ENCODE assay signal across 1 cellular context in genomic region chr20:431012-431904, GRCh38.
TF ChIP-seq lines count a peak whose summit lies in the region.

No MANE protein-coding gene starts in this region.

TF ChIP-seq in HepG2, 621 proteins besides CTCF, POLR2A, EP300 and RAD21 (continued from another document and continues in another):
- no peak for TF ChIP-seq GLMP (CRISPR knock-in tag; IDR thresholded peaks at IDR 0.05; ENCODE audit: borderline replicate concordance)
- TF ChIP-seq, protein P1, sequence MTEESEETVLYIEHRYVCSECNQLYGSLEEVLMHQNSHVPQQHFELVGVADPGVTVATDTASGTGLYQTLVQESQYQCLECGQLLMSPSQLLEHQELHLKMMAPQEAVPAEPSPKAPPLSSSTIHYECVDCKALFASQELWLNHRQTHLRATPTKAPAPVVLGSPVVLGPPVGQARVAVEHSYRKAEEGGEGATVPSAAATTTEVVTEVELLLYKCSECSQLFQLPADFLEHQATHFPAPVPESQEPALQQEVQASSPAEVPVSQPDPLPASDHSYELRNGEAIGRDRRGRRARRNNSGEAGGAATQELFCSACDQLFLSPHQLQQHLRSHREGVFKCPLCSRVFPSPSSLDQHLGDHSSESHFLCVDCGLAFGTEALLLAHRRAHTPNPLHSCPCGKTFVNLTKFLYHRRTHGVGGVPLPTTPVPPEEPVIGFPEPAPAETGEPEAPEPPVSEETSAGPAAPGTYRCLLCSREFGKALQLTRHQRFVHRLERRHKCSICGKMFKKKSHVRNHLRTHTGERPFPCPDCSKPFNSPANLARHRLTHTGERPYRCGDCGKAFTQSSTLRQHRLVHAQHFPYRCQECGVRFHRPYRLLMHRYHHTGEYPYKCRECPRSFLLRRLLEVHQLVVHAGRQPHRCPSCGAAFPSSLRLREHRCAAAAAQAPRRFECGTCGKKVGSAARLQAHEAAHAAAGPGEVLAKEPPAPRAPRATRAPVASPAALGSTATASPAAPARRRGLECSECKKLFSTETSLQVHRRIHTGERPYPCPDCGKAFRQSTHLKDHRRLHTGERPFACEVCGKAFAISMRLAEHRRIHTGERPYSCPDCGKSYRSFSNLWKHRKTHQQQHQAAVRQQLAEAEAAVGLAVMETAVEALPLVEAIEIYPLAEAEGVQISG (CRISPR knock-in tag; IDR thresholded peaks at IDR 0.05) = peak; percentile 89
- peak; percentile 90 for TF ChIP-seq HOXA3 (CRISPR knock-in tag; IDR thresholded peaks at IDR 0.05)
- TF ChIP-seq MYNN (CRISPR knock-in tag; IDR thresholded peaks at IDR 0.05; ENCODE audit: low read depth) = no peak
- TF ChIP-seq ZNF569 (CRISPR knock-in tag; IDR thresholded peaks at IDR 0.05; ENCODE audit: borderline replicate concordance) = no peak
- peak; percentile 81 for TF ChIP-seq THRA (CRISPR knock-in tag; IDR thresholded peaks at IDR 0.05; ENCODE audit: borderline replicate concordance)
- TF ChIP-seq ZNF121 (CRISPR knock-in tag; IDR thresholded peaks at IDR 0.05) = 0 out of 2 replicates have a peak, but pooled peaks have one; percentile 61
- peak; percentile 30 for TF ChIP-seq ASH2L (IDR thresholded peaks at IDR 0.05; ENCODE audit: insufficient read length, low read depth, low read length)
- no peak for TF ChIP-seq ZNF446 (CRISPR knock-in tag; IDR thresholded peaks at IDR 0.05)
- peak; percentile 82 for TF ChIP-seq MED1 (CRISPR knock-in tag; IDR thresholded peaks at IDR 0.05)
- TF ChIP-seq KLF15 (CRISPR knock-in tag; IDR thresholded peaks at IDR 0.05; ENCODE audit: borderline replicate concordance) = no peak
- peak; percentile 78; the same call in 1 of the 2 replicates for TF ChIP-seq ZNF83 (CRISPR knock-in tag; IDR thresholded peaks at IDR 0.05; ENCODE audit: borderline replicate concordance)
- TF ChIP-seq SNRNP70 (IDR thresholded peaks at IDR 0.05; ENCODE audit: low read depth, low read length) = no peak
- TF ChIP-seq KMT2A (CRISPR knock-in tag; IDR thresholded peaks at IDR 0.05) = peak; percentile 72
- 0 out of 2 replicates have a peak, but pooled peaks have one; percentile 33 for TF ChIP-seq ZBTB1 (CRISPR knock-in tag; IDR thresholded peaks at IDR 0.05; ENCODE audit: borderline replicate concordance)
- no peak for TF ChIP-seq IKZF1 (IDR thresholded peaks at IDR 0.05)
- no peak; the same call in 1 of the 2 replicates for TF ChIP-seq ATRX (CRISPR knock-in tag; IDR thresholded peaks at IDR 0.05; ENCODE audit: borderline replicate concordance)
- peak; percentile 85 for TF ChIP-seq AHR (CRISPR knock-in tag; IDR thresholded peaks at IDR 0.05)
- TF ChIP-seq ZKSCAN5 (CRISPR knock-in tag; IDR thresholded peaks at IDR 0.05) = no peak
- TF ChIP-seq JUNB (CRISPR knock-in tag; IDR thresholded peaks at IDR 0.05; ENCODE audit: borderline replicate concordance) = no peak
- TF ChIP-seq TAF1 (CRISPR knock-in tag; IDR thresholded peaks at IDR 0.05) = no peak
- TF ChIP-seq FIP1L1 (IDR thresholded peaks at IDR 0.05; ENCODE audit: borderline replicate concordance, insufficient read depth, low read depth, low read length) = no peak
- TF ChIP-seq E2F1 (CRISPR knock-in tag; IDR thresholded peaks at IDR 0.05) = no peak
- TF ChIP-seq RXRA (CRISPR knock-in tag; IDR thresholded peaks at IDR 0.05) = peak; percentile 63; the same call in 1 of the 2 replicates
- no peak for TF ChIP-seq ZNF282 (IDR thresholded peaks at IDR 0.05; ENCODE audit: partially characterized antibody)
- no peak for TF ChIP-seq ZNF552 (CRISPR knock-in tag; IDR thresholded peaks at IDR 0.05; ENCODE audit: borderline replicate concordance)
- TF ChIP-seq SRSF1 (optimal IDR thresholded peaks at IDR 0.05; ENCODE audit: low read depth, low read length) = peak; percentile 46
- no peak for TF ChIP-seq HNRNPLL (IDR thresholded peaks at IDR 0.05; ENCODE audit: low read depth, low read length, poor library complexity, severe bottlenecking)
- peak; percentile 81; the same call in 1 of the 2 replicates for TF ChIP-seq HNRNPL (IDR thresholded peaks at IDR 0.05; ENCODE audit: low read depth, low read length)
- TF ChIP-seq KAT2B (IDR thresholded peaks at IDR 0.05; ENCODE audit: borderline replicate concordance, low read depth, low read length) = no peak
- no peak for TF ChIP-seq SMAD9 (CRISPR knock-in tag; IDR thresholded peaks at IDR 0.05)
- TF ChIP-seq, protein P2, sequence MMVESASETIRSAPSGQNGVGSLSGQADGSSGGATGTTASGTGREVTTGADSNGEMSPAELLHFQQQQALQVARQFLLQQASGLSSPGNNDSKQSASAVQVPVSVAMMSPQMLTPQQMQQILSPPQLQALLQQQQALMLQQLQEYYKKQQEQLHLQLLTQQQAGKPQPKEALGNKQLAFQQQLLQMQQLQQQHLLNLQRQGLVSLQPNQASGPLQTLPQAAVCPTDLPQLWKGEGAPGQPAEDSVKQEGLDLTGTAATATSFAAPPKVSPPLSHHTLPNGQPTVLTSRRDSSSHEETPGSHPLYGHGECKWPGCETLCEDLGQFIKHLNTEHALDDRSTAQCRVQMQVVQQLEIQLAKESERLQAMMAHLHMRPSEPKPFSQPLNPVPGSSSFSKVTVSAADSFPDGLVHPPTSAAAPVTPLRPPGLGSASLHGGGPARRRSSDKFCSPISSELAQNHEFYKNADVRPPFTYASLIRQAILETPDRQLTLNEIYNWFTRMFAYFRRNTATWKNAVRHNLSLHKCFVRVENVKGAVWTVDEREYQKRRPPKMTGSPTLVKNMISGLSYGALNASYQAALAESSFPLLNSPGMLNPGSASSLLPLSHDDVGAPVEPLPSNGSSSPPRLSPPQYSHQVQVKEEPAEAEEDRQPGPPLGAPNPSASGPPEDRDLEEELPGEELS (CRISPR knock-in tag; IDR thresholded peaks at IDR 0.05) = peak; percentile 66
- peak; percentile 71; the same call in 1 of the 2 replicates for TF ChIP-seq REL (CRISPR knock-in tag; conservative IDR thresholded peaks at IDR 0.05)
- peak; percentile 66; the same call in 1 of the 2 replicates for TF ChIP-seq ELF1 (CRISPR knock-in tag; IDR thresholded peaks at IDR 0.05)
- TF ChIP-seq MZF1 (CRISPR knock-in tag; IDR thresholded peaks at IDR 0.05; ENCODE audit: borderline replicate concordance) = no peak
- TF ChIP-seq, protein P3, sequence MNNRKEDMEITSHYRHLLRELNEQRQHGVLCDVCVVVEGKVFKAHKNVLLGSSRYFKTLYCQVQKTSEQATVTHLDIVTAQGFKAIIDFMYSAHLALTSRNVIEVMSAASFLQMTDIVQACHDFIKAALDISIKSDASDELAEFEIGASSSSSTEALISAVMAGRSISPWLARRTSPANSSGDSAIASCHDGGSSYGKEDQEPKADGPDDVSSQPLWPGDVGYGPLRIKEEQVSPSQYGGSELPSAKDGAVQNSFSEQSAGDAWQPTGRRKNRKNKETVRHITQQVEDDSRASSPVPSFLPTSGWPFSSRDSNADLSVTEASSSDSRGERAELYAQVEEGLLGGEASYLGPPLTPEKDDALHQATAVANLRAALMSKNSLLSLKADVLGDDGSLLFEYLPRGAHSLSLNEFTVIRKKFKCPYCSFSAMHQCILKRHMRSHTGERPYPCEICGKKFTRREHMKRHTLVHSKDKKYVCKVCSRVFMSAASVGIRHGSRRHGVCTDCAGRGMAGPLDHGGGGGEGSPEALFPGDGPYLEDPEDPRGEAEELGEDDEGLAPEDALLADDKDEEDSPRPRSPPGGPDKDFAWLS (CRISPR knock-in tag; IDR thresholded peaks at IDR 0.05; ENCODE audit: borderline replicate concordance) = no peak
- peak; percentile 74; the same call in 1 of the 2 replicates for TF ChIP-seq SOX5 (CRISPR knock-in tag; IDR thresholded peaks at IDR 0.05; ENCODE audit: borderline replicate concordance)
- no peak for TF ChIP-seq LCORL (IDR thresholded peaks at IDR 0.05)
- TF ChIP-seq LCORL (CRISPR knock-in tag; IDR thresholded peaks at IDR 0.05) = peak; percentile 81
- TF ChIP-seq KDM1A (CRISPR knock-in tag; IDR thresholded peaks at IDR 0.05) = no peak; the same call in 1 of the 2 replicates
- no peak for TF ChIP-seq PRMT3 (CRISPR knock-in tag; IDR thresholded peaks at IDR 0.05; ENCODE audit: borderline replicate concordance, low read depth)
- no peak for TF ChIP-seq CEBPZ (IDR thresholded peaks at IDR 0.05; ENCODE audit: low read length)
- TF ChIP-seq, protein P4, sequence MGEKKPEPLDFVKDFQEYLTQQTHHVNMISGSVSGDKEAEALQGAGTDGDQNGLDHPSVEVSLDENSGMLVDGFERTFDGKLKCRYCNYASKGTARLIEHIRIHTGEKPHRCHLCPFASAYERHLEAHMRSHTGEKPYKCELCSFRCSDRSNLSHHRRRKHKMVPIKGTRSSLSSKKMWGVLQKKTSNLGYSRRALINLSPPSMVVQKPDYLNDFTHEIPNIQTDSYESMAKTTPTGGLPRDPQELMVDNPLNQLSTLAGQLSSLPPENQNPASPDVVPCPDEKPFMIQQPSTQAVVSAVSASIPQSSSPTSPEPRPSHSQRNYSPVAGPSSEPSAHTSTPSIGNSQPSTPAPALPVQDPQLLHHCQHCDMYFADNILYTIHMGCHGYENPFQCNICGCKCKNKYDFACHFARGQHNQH (CRISPR knock-in tag; IDR thresholded peaks at IDR 0.05) = peak; percentile 93
- no peak; the same call in none of the 2 replicates for TF ChIP-seq GFI1 (CRISPR knock-in tag; IDR thresholded peaks at IDR 0.05; ENCODE audit: borderline replicate concordance)
- no peak for TF ChIP-seq HMGA1 (CRISPR knock-in tag; conservative IDR thresholded peaks at IDR 0.05)
- no peak for TF ChIP-seq DPF2 (CRISPR knock-in tag; IDR thresholded peaks at IDR 0.05; ENCODE audit: borderline replicate concordance, low read depth)
